In genomic region chr17:957856-958421, GRCh38 we compare ENCODE assay signal across 1 cellular context.
TF ChIP-seq lines count a peak whose summit lies in the region.

No MANE protein-coding gene starts in this region.

TF ChIP-seq in IMR-90, 13 proteins besides CTCF, POLR2A, EP300 and RAD21 (continued from another document):
- no peak for TF ChIP-seq USF2 (IDR thresholded peaks at IDR 0.05; ENCODE audit: low read depth, low read length)
- no peak for TF ChIP-seq ELK1 (IDR thresholded peaks at IDR 0.05; ENCODE audit: borderline replicate concordance, low read depth, low read length)
- no peak for TF ChIP-seq RCOR1 (IDR thresholded peaks at IDR 0.05; ENCODE audit: insufficient replicate concordance, low read length)
- TF ChIP-seq MAFK (IDR thresholded peaks at IDR 0.05; ENCODE audit: low read depth, low read length): no peak
- TF ChIP-seq MXI1 (IDR thresholded peaks at IDR 0.05; ENCODE audit: borderline replicate concordance, low read depth, low read length): no peak
- TF ChIP-seq CHD1 (IDR thresholded peaks at IDR 0.05; ENCODE audit: low read depth, low read length): no peak
- no peak for TF ChIP-seq MAZ (IDR thresholded peaks at IDR 0.05; ENCODE audit: borderline replicate concordance, low read depth, low read length)
- no peak for TF ChIP-seq SMC3 (IDR thresholded peaks at IDR 0.05; ENCODE audit: low read depth, low read length)
- no peak for TF ChIP-seq RFX5 (IDR thresholded peaks at IDR 0.05; ENCODE audit: low read depth, low read length)
- TF ChIP-seq FOS (IDR thresholded peaks at IDR 0.05; ENCODE audit: low read depth, low read length): no peak
TF ChIP-seq in IMR-90: peak in this region for 0.
